Comparison of ENCODE assay signal across 8 cellular contexts in the genomic region with DNA sequence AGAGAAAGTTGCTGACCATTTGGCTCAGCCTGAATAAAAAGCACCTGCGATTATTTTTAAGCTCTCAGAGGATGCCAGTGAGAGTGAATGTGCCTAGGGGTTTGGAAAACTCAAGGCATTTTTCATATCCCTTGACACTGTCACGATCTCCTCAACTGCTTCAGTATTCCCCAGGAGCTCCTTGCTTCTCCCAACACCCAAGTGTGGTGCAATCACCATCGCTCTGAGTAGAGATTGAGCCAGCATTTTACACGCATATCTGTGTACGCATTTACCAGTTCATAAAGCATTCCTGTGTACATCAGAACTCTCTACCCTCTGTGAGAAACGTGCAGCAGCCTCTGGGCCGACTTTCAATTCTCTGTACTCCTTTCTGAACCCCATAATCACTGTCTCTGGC. TPM values are rescaled to one million over a fixed set of nuclear protein-coding genes. Genes with fewer than 3 reads are reported as not detected.
DNase-seq lines count a peak whose midpoint lies in the region; ATAC-seq, FAIRE-seq and TF ChIP-seq lines count a peak whose summit lies in the region.
"Had no signal": no experiment of that assay in that cellular context is flagged by ENCODE, and none has a peak within 500 bp of the region (broad histone marks: within the 10 kb centered on the region; RNA-seq: fewer than 3 reads in every experiment).

No MANE protein-coding gene starts in this region.

- no peaks in the 10 kb centered on the region for H3K9me3 ChIP-seq in HCT116 (ENCODE audit: control insufficient read depth in 1 of 2, insufficient read depth in 1 of 2, low read depth in 1 of 2, low read length in 2 of 2)
- H3K9me3 ChIP-seq in RWPE2 (ENCODE audit: severe bottlenecking) = no peaks in the 10 kb centered on the region
- no peaks in the 10 kb centered on the region for H3K9me3 ChIP-seq in esophagus squamous epithelium
- no peaks in the 10 kb centered on the region for H3K9me3 ChIP-seq in smooth muscle cell (replicated peaks; ENCODE audit: low read depth)
- H3K9me3 ChIP-seq: prostate gland had no signal

- peaks cover 21 to 30% of the 10 kb centered on the region in 2 experiments; a peak in 3 of 4 replicates for H3K36me3 ChIP-seq in HCT116 (ENCODE audit: control insufficient read depth in 1 of 2, insufficient read depth in 2 of 2, low read length in 2 of 2)
- H3K36me3 ChIP-seq in RWPE2 (ENCODE audit: low read depth) = peaks cover 42% of the 10 kb centered on the region
- H3K36me3 ChIP-seq in esophagus squamous epithelium = peaks cover 5 to 32% (median 15%) of the 10 kb centered on the region in 3 donors
- H3K36me3 ChIP-seq in smooth muscle cell (ENCODE audit: low read depth) = peaks cover 9% of the 10 kb centered on the region

- H3K27ac ChIP-seq in HCT116 (ENCODE audit: low read depth, low read length) (no peak overlapping the region), RWPE2 (ENCODE audit: poor library complexity, severe bottlenecking) (peak overlapping the region; percentile 72), esophagus squamous epithelium (peak overlapping the region in 3 of 4 donors; percentile 97 to 98 (median 97)), smooth muscle cell (ENCODE audit: low read depth) (peak overlapping the region; percentile 98)

- TF ChIP-seq CTCF in HCT116 (IDR thresholded peaks at IDR 0.05 in 2 of 3, conservative IDR thresholded peaks at IDR 0.05 in 1 of 3; ENCODE audit: borderline replicate concordance in 1 of 3, insufficient read depth in 1 of 3, low read depth in 2 of 3, low read length in 2 of 3) (no peak), RWPE2 (IDR thresholded peaks at IDR 0.05; ENCODE audit: poor library complexity, severe bottlenecking) (no peak), esophagus squamous epithelium (IDR thresholded peaks at IDR 0.05) (no peak), smooth muscle cell (IDR thresholded peaks at IDR 0.05; ENCODE audit: borderline replicate concordance, insufficient read depth, poor library complexity, severe bottlenecking) (no peak)

- WGBS in esophagus squamous epithelium, 2 donors = 32 to 47% methylated on average over 7 of the region's 7 CpGs
- WGBS in smooth muscle cell (ENCODE audit: low lambda C conversion rate) = 89% methylated on average over 7 of the region's 7 CpGs

- peaks cover 10 to 15% of the 10 kb centered on the region in 2 experiments for H3K4me1 ChIP-seq in HCT116 (ENCODE audit: control insufficient read depth in 1 of 2, insufficient read depth in 2 of 2, low read length in 2 of 2)
- peaks cover 13% of the 10 kb centered on the region for H3K4me1 ChIP-seq in RWPE2 (ENCODE audit: insufficient read depth, poor library complexity, severe bottlenecking)
- H3K4me1 ChIP-seq in esophagus squamous epithelium = peaks cover 33 to 59% (median 42%) of the 10 kb centered on the region in 3 donors
- peaks cover 25% of the 10 kb centered on the region for H3K4me1 ChIP-seq in smooth muscle cell (ENCODE audit: low read depth)

- H4K20me1 ChIP-seq in HCT116 (ENCODE audit: insufficient read depth) (no peaks in the 10 kb centered on the region), smooth muscle cell (ENCODE audit: low read depth) (no peaks in the 10 kb centered on the region)

- DNase-seq in HCT116 (ENCODE audit: low read depth, low spot score) (no peak), RWPE2 (ENCODE audit: low spot score) (no peak), esophagus squamous epithelium (lab: John Stamatoyannopoulos, UW) (no peak), smooth muscle cell (lab: John Stamatoyannopoulos, UW; ENCODE audit: unreplicated experiment) (no peak), kidney tubule cell (ENCODE audit: low spot score) (no peak), frontal cortex (ENCODE audit: low spot score in 2 of 2) (no peak), Ammon's horn (ENCODE audit: low spot score) (no peak)

- no peak for ATAC-seq in HCT116
- ATAC-seq in RWPE2 (ENCODE audit: low read depth) = no peak

- no TSS peak for BruUV-seq in HCT116 (replicated peaks; lab: Mats Ljungman, UMichigan)

- FAIRE-seq in frontal cortex (lab: Jason Lieb, UNC) = no peak

- H3K4me2 ChIP-seq in HCT116 (ENCODE audit: low read length) = peak overlapping the region; percentile 79
- peak overlapping the region; percentile 96 for H3K4me2 ChIP-seq in smooth muscle cell

- TF ChIP-seq RAD21 in HCT116 (IDR thresholded peaks at IDR 0.05; ENCODE audit: low read depth) = no peak

- CTCF ChIA-PET in HCT116 (lab: Charles Lee) = interaction anchor here (1.6 to 2.1 kb wide), 2 partner anchors 17 to 118 kb away, joined by 6 to 7 read pairs; no protein-coding TSS in a partner anchor

- H2AFZ ChIP-seq in HCT116 (ENCODE audit: low read depth, low read length, poor library complexity, severe bottlenecking) (no peak overlapping the region), smooth muscle cell (ENCODE audit: low read depth) (no peak overlapping the region)

- intact Hi-C loops in HCT116 (cut with micrococcal nuclease) = no loop called here
- intact Hi-C loops in esophagus squamous epithelium (cut with DNase I) = no loop called here

- no peaks in the 10 kb centered on the region for H3K27me3 ChIP-seq in HCT116 (ENCODE audit: insufficient read depth, low read length)
- H3K27me3 ChIP-seq in RWPE2 (ENCODE audit: insufficient read depth, poor library complexity, severe bottlenecking) = no peaks in the 10 kb centered on the region
- no peaks in the 10 kb centered on the region for H3K27me3 ChIP-seq in esophagus squamous epithelium
- H3K27me3 ChIP-seq in smooth muscle cell (ENCODE audit: low read depth) = no peaks in the 10 kb centered on the region

- peak overlapping the region; percentile 93 for H3K9ac ChIP-seq in HCT116 (ENCODE audit: low read length)
- H3K9ac ChIP-seq in smooth muscle cell (ENCODE audit: low read depth) = peak overlapping the region; percentile 99

- POLR2A ChIA-PET in HCT116 (lab: Charles Lee) = no interaction called here

- H3K4me3 ChIP-seq in HCT116 (replicated peaks in 1 of 2; ENCODE audit: low read depth in 1 of 2, low read length in 2 of 2) = peak overlapping the region; percentile 78 to 95
- H3K4me3 ChIP-seq in RWPE2 (ENCODE audit: severe bottlenecking) = no peak overlapping the region
- peak overlapping the region in 1 of 4 donors; percentile 92 for H3K4me3 ChIP-seq in esophagus squamous epithelium
- peak overlapping the region; percentile 84 for H3K4me3 ChIP-seq in smooth muscle cell

- H3F3A ChIP-seq in smooth muscle cell (ENCODE audit: low read depth) = peaks cover 11% of the 10 kb centered on the region

- H3K79me2 ChIP-seq in HCT116 (ENCODE audit: insufficient read depth, low read length) (peaks cover 70% of the 10 kb centered on the region), smooth muscle cell (ENCODE audit: low read depth) (peaks cover 18% of the 10 kb centered on the region)

- no peaks in the 10 kb centered on the region for H3K9me2 ChIP-seq in HCT116 (ENCODE audit: insufficient read depth)

- RAD21 ChIA-PET in HCT116 (lab: Charles Lee; ENCODE audit: low non-redundant PET in 1 of 2, low total read pairs in 2 of 2, uncharacterized antibody in 2 of 2, unreplicated experiment in 2 of 2) = no interaction called here

- TF ChIP-seq POLR2A in HCT116 (IDR thresholded peaks at IDR 0.05; ENCODE audit: borderline replicate concordance, extremely low read depth, insufficient read depth, insufficient read length) (no peak), esophagus squamous epithelium (IDR thresholded peaks at IDR 0.05) (no peak)

TF ChIP-seq in HCT116, 20 proteins besides CTCF, POLR2A, EP300 and RAD21 (continues in another document):
- TF ChIP-seq EZH2phosphoT487 (IDR thresholded peaks at IDR 0.05; ENCODE audit: borderline replicate concordance) (no peak), JUND (IDR thresholded peaks at IDR 0.05) (no peak), EZH2 (IDR thresholded peaks at IDR 0.05) (no peak)
- TF ChIP-seq, protein P1, sequence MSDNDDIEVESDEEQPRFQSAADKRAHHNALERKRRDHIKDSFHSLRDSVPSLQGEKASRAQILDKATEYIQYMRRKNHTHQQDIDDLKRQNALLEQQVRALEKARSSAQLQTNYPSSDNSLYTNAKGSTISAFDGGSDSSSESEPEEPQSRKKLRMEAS (IDR thresholded peaks at IDR 0.05) = no peak
- TF ChIP-seq, protein P2, sequence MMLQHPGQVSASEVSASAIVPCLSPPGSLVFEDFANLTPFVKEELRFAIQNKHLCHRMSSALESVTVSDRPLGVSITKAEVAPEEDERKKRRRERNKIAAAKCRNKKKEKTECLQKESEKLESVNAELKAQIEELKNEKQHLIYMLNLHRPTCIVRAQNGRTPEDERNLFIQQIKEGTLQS (IDR thresholded peaks at IDR 0.05) = no peak
- TF ChIP-seq, protein P3, sequence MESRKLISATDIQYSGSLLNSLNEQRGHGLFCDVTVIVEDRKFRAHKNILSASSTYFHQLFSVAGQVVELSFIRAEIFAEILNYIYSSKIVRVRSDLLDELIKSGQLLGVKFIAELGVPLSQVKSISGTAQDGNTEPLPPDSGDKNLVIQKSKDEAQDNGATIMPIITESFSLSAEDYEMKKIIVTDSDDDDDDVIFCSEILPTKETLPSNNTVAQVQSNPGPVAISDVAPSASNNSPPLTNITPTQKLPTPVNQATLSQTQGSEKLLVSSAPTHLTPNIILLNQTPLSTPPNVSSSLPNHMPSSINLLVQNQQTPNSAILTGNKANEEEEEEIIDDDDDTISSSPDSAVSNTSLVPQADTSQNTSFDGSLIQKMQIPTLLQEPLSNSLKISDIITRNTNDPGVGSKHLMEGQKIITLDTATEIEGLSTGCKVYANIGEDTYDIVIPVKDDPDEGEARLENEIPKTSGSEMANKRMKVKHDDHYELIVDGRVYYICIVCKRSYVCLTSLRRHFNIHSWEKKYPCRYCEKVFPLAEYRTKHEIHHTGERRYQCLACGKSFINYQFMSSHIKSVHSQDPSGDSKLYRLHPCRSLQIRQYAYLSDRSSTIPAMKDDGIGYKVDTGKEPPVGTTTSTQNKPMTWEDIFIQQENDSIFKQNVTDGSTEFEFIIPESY (IDR thresholded peaks at IDR 0.05; ENCODE audit: extremely low read depth, insufficient replicate concordance, low read length) = no peak

RNA-seq across cellular contexts. Expression of a gene that starts 1.3 kb away (rescaled TPM):
- total RNA-seq in HCT116 (2021; ENCODE audit: unreplicated experiment) = 30.4 TPM
- 13.5 and 19.4 TPM in 2 replicates for polyA plus RNA-seq in HCT116 (2012)
- total RNA-seq in esophagus squamous epithelium = 10 to 100 TPM; 11.4 to 27.3 (median 13.6) TPM
- 20.7 and 35.8 TPM in 2 replicates for total RNA-seq in smooth muscle cell
- 34.5 and 38.6 TPM in 2 replicates for polyA plus RNA-seq in smooth muscle cell
- total RNA-seq in frontal cortex = 13.5 TPM

RNA-seq across cellular contexts. Expression of a gene that starts 1.4 kb away (rescaled TPM):
- total RNA-seq in HCT116 (2021; ENCODE audit: unreplicated experiment) = 35.4 TPM
- polyA plus RNA-seq in HCT116 (2012) = 22.1 and 24.8 TPM in 2 replicates
- 10 to 100 TPM; 21.9 to 28.5 (median 24.5) TPM for total RNA-seq in esophagus squamous epithelium
- total RNA-seq in smooth muscle cell = 23.5 and 46.3 TPM in 2 replicates
- polyA plus RNA-seq in smooth muscle cell = 18.2 and 21.2 TPM in 2 replicates
- 28.1 TPM for total RNA-seq in frontal cortex

RNA-seq across cellular contexts. Expression of a gene that starts 27.3 kb away (rescaled TPM):
- 28.1 TPM for total RNA-seq in HCT116 (2021; ENCODE audit: unreplicated experiment)
- 27.0 and 34.8 TPM in 2 replicates for polyA plus RNA-seq in HCT116 (2012)
- 10 to 100 TPM; 21.6 to 27.1 (median 25.8) TPM for total RNA-seq in esophagus squamous epithelium
- total RNA-seq in smooth muscle cell = 22.5 and 34.9 TPM in 2 replicates
- polyA plus RNA-seq in smooth muscle cell = 25.7 and 27.7 TPM in 2 replicates
- total RNA-seq in frontal cortex = 45.7 TPM

RNA-seq across cellular contexts. Expression of a gene that starts 56.0 kb away (rescaled TPM):
- total RNA-seq in HCT116 (2021; ENCODE audit: unreplicated experiment) (4.1 TPM), esophagus squamous epithelium (1 to 10 TPM; 1.3 to 2.1 (median 2.0) TPM), smooth muscle cell (2.4 and 4.5 TPM in 2 replicates), frontal cortex (14.3 TPM)
- 2.6 and 3.3 TPM in 2 replicates for polyA plus RNA-seq in HCT116 (2012)
- polyA plus RNA-seq in smooth muscle cell = 3.7 and 5.3 TPM in 2 replicates
